Comparison of ENCODE assay signal across 8 cellular contexts in the genomic region with DNA sequence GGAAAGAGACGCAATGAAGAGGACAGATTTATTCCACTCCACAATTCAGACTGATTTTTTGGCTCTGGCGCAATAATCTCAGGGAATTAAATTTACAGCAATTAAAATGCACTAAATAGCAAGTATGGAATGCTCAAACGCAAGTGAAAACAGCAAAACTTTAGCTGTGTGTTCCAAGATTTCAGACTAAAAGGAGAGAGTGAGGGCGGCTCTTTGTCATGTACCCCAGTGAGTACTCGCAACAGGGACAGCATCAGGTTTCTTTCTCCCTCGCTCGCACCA. TPM values are rescaled to one million over a fixed set of nuclear protein-coding genes. Genes with fewer than 3 reads are reported as not detected.
A peak's percentile ranks its signal among the peaks of the same experiment; 100 is the strongest.
DNase-seq lines count a peak whose midpoint lies in the region; ATAC-seq and TF ChIP-seq lines count a peak whose summit lies in the region.

No MANE protein-coding gene starts in this region.

- H4K8ac ChIP-seq in mesenchymal stem cell (ENCODE audit: low read length): no peak overlapping the region

- H3K4me1 ChIP-seq in mesenchymal stem cell (ENCODE audit: control insufficient read depth, insufficient read depth, low read depth, low read length) (no peaks in the 10 kb centered on the region), urinary bladder (ENCODE audit: insufficient read depth) (no peaks in the 10 kb centered on the region)

- H3K4me3 ChIP-seq in mesenchymal stem cell (ENCODE audit: insufficient read depth in 1 of 2, low read depth in 1 of 2, low read length in 2 of 2) (peak overlapping the region; percentile 91 to 96), urinary bladder (ENCODE audit: low read depth, low read length) (peak overlapping the region; percentile 99)

- ATAC-seq in HG03097 (IDR thresholded peaks at IDR 0.05; ENCODE audit: low FRiP score, unreplicated experiment): no peak

- peak overlapping the region; percentile 65 for H3K27ac ChIP-seq in mesenchymal stem cell (ENCODE audit: low read length, poor library complexity, severe bottlenecking)
- no peak overlapping the region for H3K27ac ChIP-seq in urinary bladder (ENCODE audit: low read depth)

- no peak overlapping the region for H2BK5ac ChIP-seq in mesenchymal stem cell (ENCODE audit: low read depth, low read length, poor library complexity, severe bottlenecking)

- H3K23ac ChIP-seq in mesenchymal stem cell (ENCODE audit: low read length in 2 of 2): no peak overlapping the region

- H3K18ac ChIP-seq in mesenchymal stem cell (ENCODE audit: low read depth in 1 of 2, low read length in 2 of 2): peak overlapping the region; percentile 91 to 97

- no peak overlapping the region for H2BK12ac ChIP-seq in mesenchymal stem cell (ENCODE audit: low read length in 2 of 2)

- peaks cover 28% of the 10 kb centered on the region for H3K4me1 Mint-ChIP-seq in activated naive CD4-positive, alpha-beta T cell treated with anti-CD3 and anti-CD28 coated beads, Interleukin-2, amount 10 ng/mL, durations not matched to agents 7 days and 5 days
- H3K4me1 Mint-ChIP-seq in brain: peaks cover 56% of the 10 kb centered on the region

- H3K27ac Mint-ChIP-seq in activated naive CD4-positive, alpha-beta T cell treated with anti-CD3 and anti-CD28 coated beads, Interleukin-2, amount 10 ng/mL, durations not matched to agents 7 days and 5 days: peak overlapping the region; percentile 90
- peak overlapping the region; percentile 94 to 99 (median 98) for H3K27ac Mint-ChIP-seq in brain

- H3K36me3 Mint-ChIP-seq in activated naive CD4-positive, alpha-beta T cell treated with anti-CD3 and anti-CD28 coated beads, Interleukin-2, amount 10 ng/mL, durations not matched to agents 7 days and 5 days: peaks cover 8% of the 10 kb centered on the region
- peaks cover 10% of the 10 kb centered on the region for H3K36me3 Mint-ChIP-seq in brain

- H4K91ac ChIP-seq in mesenchymal stem cell (ENCODE audit: low read length): no peak overlapping the region

- H3K36me3 ChIP-seq in mesenchymal stem cell (ENCODE audit: control insufficient read depth in 1 of 2, insufficient read depth in 2 of 2, low read depth in 1 of 2, low read length in 2 of 2): no peaks in the 10 kb centered on the region
- H3K36me3 ChIP-seq in urinary bladder (ENCODE audit: insufficient read depth): no peaks in the 10 kb centered on the region

- CTCF ChIA-PET in activated naive CD4-positive, alpha-beta T cell treated with anti-CD3 and anti-CD28 coated beads, Interleukin-2, amount 10 ng/mL, durations not matched to agents 7 days and 5 days (lab: Charles Lee): interaction anchor here (1.9 kb wide), 1 partner anchor 213 kb away, joined by 4 read pairs; no protein-coding TSS in a partner anchor

- TF ChIP-seq CTCF in brain (conservative IDR thresholded peaks at IDR 0.05): no peak

- no peak overlapping the region for H2BK120ac ChIP-seq in mesenchymal stem cell (ENCODE audit: low read depth, low read length)

- H2AK5ac ChIP-seq in mesenchymal stem cell (ENCODE audit: low read length, severe bottlenecking): no peak overlapping the region

- DNase-seq in activated naive CD4-positive, alpha-beta T cell treated with anti-CD3 and anti-CD28 coated beads, Interleukin-2, amount 10 ng/mL, durations not matched to agents 7 days and 5 days: no peak
- no peak for DNase-seq in activated naive CD4-positive, alpha-beta T cell (lab: John Stamatoyannopoulos, UW)
- DNase-seq in mesenchymal stem cell (no peak), glomerular visceral epithelial cell (ENCODE audit: extremely low spot score) (no peak), ecto neural progenitor cell (ENCODE audit: low spot score) (no peak)

- H3K79me1 ChIP-seq in mesenchymal stem cell (replicated peaks; ENCODE audit: low read length, poor library complexity, severe bottlenecking): no peaks in the 10 kb centered on the region

- no peaks in the 10 kb centered on the region for H3K9me3 ChIP-seq in mesenchymal stem cell (ENCODE audit: control insufficient read depth, low read length)

- peak overlapping the region; percentile 100 for H3K4me3 Mint-ChIP-seq in activated naive CD4-positive, alpha-beta T cell treated with anti-CD3 and anti-CD28 coated beads, Interleukin-2, amount 10 ng/mL, durations not matched to agents 7 days and 5 days
- H3K4me3 Mint-ChIP-seq in brain: peak overlapping the region; percentile 92 to 100 (median 94)

- no peak overlapping the region for H2BK15ac ChIP-seq in mesenchymal stem cell (ENCODE audit: low read depth, poor library complexity, severe bottlenecking)

- no peak overlapping the region for H2AFZ ChIP-seq in mesenchymal stem cell (ENCODE audit: low read depth, low read length)

- H3K4ac ChIP-seq in mesenchymal stem cell (ENCODE audit: low read depth in 1 of 2, low read length in 2 of 2): peak overlapping the region in 1 of 2 experiments; percentile 4

- H3K4me2 ChIP-seq in mesenchymal stem cell (ENCODE audit: low read length, poor library complexity, severe bottlenecking): peak overlapping the region; percentile 95

- H3K27me3 Mint-ChIP-seq in activated naive CD4-positive, alpha-beta T cell treated with anti-CD3 and anti-CD28 coated beads, Interleukin-2, amount 10 ng/mL, durations not matched to agents 7 days and 5 days: peaks cover 11% of the 10 kb centered on the region
- peaks cover 11% of the 10 kb centered on the region for H3K27me3 Mint-ChIP-seq in brain

- WGBS in mesenchymal stem cell: 0% methylated on average over 4 of the region's 7 CpGs
- WGBS in urinary bladder: under 1% methylated on average over 7 of the region's 7 CpGs

- H3K9ac ChIP-seq in mesenchymal stem cell (ENCODE audit: low read length): peak overlapping the region; percentile 98

- no peaks in the 10 kb centered on the region for H3K9me3 Mint-ChIP-seq in activated naive CD4-positive, alpha-beta T cell treated with anti-CD3 and anti-CD28 coated beads, Interleukin-2, amount 10 ng/mL, durations not matched to agents 7 days and 5 days
- H3K9me3 Mint-ChIP-seq in brain: peaks cover 0 to 6% (median 4%) of the 10 kb centered on the region in 5 experiments

- peak overlapping the region in 1 of 2 experiments; percentile 9 for H3K14ac ChIP-seq in mesenchymal stem cell (ENCODE audit: low read length in 2 of 2)

- H3K27me3 ChIP-seq in mesenchymal stem cell (ENCODE audit: control insufficient read depth in 1 of 2, insufficient read depth in 1 of 2, low read length in 2 of 2): no peaks in the 10 kb centered on the region

RNA-seq across cellular contexts. Expression of gene ROCK2, which starts 1.2 kb away (rescaled TPM):
- polyA plus RNA-seq in brain (ENCODE audit: insufficient read depth, low read depth, low replicate concordance) (2.8 TPM), urinary bladder (36.3 TPM)
- polyA plus RNA-seq in mesenchymal stem cell (2013, experiment 1 of 2): 27.3 TPM
- 25.6 TPM for polyA plus RNA-seq in mesenchymal stem cell (2013, experiment 2 of 2)
- total RNA-seq in urinary bladder: 167 TPM
